ENCODE assay signal across 2 cellular contexts in the genomic region with DNA sequence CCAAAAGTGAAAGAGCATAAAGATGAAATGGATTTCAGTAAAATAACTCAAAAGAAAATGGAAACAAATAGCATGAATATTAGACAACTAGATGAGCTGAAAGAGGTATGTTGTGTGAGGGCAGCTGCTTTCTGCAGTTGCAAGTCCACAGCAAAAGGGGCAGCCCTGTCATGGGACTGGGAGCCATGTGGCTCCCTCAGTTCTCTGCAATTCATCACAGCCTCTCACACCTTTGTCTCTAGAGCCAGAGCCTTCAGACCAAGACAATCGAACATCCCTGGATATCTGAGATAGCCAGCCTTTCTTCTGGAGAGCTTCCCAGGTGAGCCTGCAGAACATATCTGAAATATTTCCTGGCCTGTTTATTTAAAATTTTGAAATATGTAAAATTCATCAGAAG.
TF ChIP-seq lines count a peak whose summit lies in the region.

No MANE protein-coding gene starts in this region.

TF ChIP-seq in HepG2, 621 proteins besides CTCF, POLR2A, EP300 and RAD21:
- TF ChIP-seq ZNF274 (CRISPR knock-in tag; IDR thresholded peaks at IDR 0.05): no peak
- no peak for TF ChIP-seq ARNTL (CRISPR knock-in tag; IDR thresholded peaks at IDR 0.05)
- no peak for TF ChIP-seq IRF2 (CRISPR knock-in tag; IDR thresholded peaks at IDR 0.05)
- TF ChIP-seq ZNF563 (CRISPR knock-in tag; IDR thresholded peaks at IDR 0.05): no peak
- no peak for TF ChIP-seq ZNF614 (CRISPR knock-in tag; IDR thresholded peaks at IDR 0.05; ENCODE audit: borderline replicate concordance)
- no peak for TF ChIP-seq PAF1 (CRISPR knock-in tag; IDR thresholded peaks at IDR 0.05)
- TF ChIP-seq DNMT3B (CRISPR knock-in tag; conservative IDR thresholded peaks at IDR 0.05): no peak
- TF ChIP-seq, protein P1, sequence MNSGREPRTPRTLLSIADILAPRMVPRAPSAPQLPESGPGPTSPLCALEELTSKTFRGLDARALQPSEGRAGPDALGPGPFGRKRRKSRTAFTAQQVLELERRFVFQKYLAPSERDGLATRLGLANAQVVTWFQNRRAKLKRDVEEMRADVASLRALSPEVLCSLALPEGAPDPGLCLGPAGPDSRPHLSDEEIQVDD (CRISPR knock-in tag; IDR thresholded peaks at IDR 0.05; ENCODE audit: borderline replicate concordance): no peak

TF ChIP-seq in WTC11, 78 proteins besides CTCF, POLR2A, EP300 and RAD21:
- no peak for TF ChIP-seq ZNF138 (CRISPR knock-in tag; conservative IDR thresholded peaks at IDR 0.05)
- TF ChIP-seq GABPB1 (CRISPR knock-in tag; IDR thresholded peaks at IDR 0.05): no peak
- no peak for TF ChIP-seq ZNF396 (CRISPR knock-in tag; IDR thresholded peaks at IDR 0.05; ENCODE audit: borderline replicate concordance)
- TF ChIP-seq, protein P2, sequence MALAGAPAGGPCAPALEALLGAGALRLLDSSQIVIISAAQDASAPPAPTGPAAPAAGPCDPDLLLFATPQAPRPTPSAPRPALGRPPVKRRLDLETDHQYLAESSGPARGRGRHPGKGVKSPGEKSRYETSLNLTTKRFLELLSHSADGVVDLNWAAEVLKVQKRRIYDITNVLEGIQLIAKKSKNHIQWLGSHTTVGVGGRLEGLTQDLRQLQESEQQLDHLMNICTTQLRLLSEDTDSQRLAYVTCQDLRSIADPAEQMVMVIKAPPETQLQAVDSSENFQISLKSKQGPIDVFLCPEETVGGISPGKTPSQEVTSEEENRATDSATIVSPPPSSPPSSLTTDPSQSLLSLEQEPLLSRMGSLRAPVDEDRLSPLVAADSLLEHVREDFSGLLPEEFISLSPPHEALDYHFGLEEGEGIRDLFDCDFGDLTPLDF (CRISPR knock-in tag; IDR thresholded peaks at IDR 0.05): no peak
- TF ChIP-seq, protein P3, sequence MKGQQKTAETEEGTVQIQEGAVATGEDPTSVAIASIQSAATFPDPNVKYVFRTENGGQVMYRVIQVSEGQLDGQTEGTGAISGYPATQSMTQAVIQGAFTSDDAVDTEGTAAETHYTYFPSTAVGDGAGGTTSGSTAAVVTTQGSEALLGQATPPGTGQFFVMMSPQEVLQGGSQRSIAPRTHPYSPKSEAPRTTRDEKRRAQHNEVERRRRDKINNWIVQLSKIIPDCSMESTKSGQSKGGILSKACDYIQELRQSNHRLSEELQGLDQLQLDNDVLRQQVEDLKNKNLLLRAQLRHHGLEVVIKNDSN (CRISPR knock-in tag; IDR thresholded peaks at IDR 0.05): no peak
- no peak for TF ChIP-seq FOXP4 (CRISPR knock-in tag; IDR thresholded peaks at IDR 0.05)
- TF ChIP-seq ZNF671 (CRISPR knock-in tag; IDR thresholded peaks at IDR 0.05): no peak
- no peak for TF ChIP-seq PRDM15 (CRISPR knock-in tag; IDR thresholded peaks at IDR 0.05)
- TF ChIP-seq PREB (CRISPR knock-in tag; IDR thresholded peaks at IDR 0.05; ENCODE audit: borderline replicate concordance): no peak
- TF ChIP-seq EMX1 (CRISPR knock-in tag; IDR thresholded peaks at IDR 0.05): no peak
- no peak for TF ChIP-seq ELF4 (CRISPR knock-in tag; IDR thresholded peaks at IDR 0.05; ENCODE audit: low read depth)
- no peak for TF ChIP-seq OVOL2 (CRISPR knock-in tag; IDR thresholded peaks at IDR 0.05; ENCODE audit: borderline replicate concordance)
- TF ChIP-seq NR3C1 (CRISPR knock-in tag; conservative IDR thresholded peaks at IDR 0.05; ENCODE audit: low read depth): no peak
- TF ChIP-seq RELA (CRISPR knock-in tag; IDR thresholded peaks at IDR 0.05; ENCODE audit: borderline replicate concordance): no peak
- TF ChIP-seq ESRRA (CRISPR knock-in tag; IDR thresholded peaks at IDR 0.05; ENCODE audit: borderline replicate concordance): no peak
- no peak for TF ChIP-seq TP53 (CRISPR knock-in tag; IDR thresholded peaks at IDR 0.05)
- TF ChIP-seq PRRX2 (CRISPR knock-in tag; IDR thresholded peaks at IDR 0.05): no peak
